ENCODE assay signal across 25 cellular contexts in the genomic region with DNA sequence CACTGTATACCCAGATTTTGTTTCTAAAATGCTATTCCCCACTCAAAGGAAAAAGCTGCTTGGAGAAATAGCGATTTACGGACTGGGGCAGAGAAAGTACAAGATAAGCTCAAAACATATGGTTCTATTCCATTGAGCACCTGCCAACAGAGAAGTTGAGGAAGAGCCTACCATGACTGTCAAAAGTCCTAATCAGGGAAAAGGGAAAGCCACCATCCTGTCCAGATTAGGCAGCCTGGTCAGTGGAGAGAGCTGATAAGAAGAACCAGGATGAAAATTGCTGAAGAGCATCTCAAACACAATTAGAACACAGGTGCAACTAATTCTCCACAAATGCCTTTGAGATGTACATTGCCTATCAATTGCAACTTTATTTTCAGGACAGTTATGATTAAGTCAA.
A peak's percentile ranks its signal among the peaks of the same experiment; 100 is the strongest.
DNase-seq lines count a peak whose midpoint lies in the region; ATAC-seq, FAIRE-seq and TF ChIP-seq lines count a peak whose summit lies in the region.
"Had no signal": no experiment of that assay in that cellular context is flagged by ENCODE, and none has a peak within 500 bp of the region (broad histone marks: within the 10 kb centered on the region; RNA-seq: fewer than 3 reads in every experiment).

No MANE protein-coding gene starts in this region.

- H3K4me1 Mint-ChIP-seq in MCF 10A (ENCODE audit: insufficient read depth, unreplicated experiment) (peaks cover 40% of the 10 kb centered on the region), glutamatergic neuron (ENCODE audit: low read depth, unreplicated experiment) (peaks cover 4% of the 10 kb centered on the region)

- 5% methylated on average over 2 of the region's 2 CpGs for WGBS in K562 (ENCODE audit: insufficient coverage, low coverage, missing lambda C conversion rate)

- peak; percentile 15 for FAIRE-seq in K562 (lab: Jason Lieb, UNC)

- H3K9me3 ChIP-seq in breast epithelium: no peaks in the 10 kb centered on the region
- no peaks in the 10 kb centered on the region for H3K9me3 ChIP-seq in K562 (replicated peaks; ENCODE audit: control insufficient read depth, insufficient read depth, low read depth, low read length)
- H3K9me3 ChIP-seq in muscle layer of colon (ENCODE audit: low read length): no peaks in the 10 kb centered on the region
- no peaks in the 10 kb centered on the region for H3K9me3 ChIP-seq in vagina
- H3K9me3 ChIP-seq: tibial nerve had no signal

- H3K27me3 Mint-ChIP-seq in MCF 10A (ENCODE audit: insufficient read depth, unreplicated experiment) (no peaks in the 10 kb centered on the region), glutamatergic neuron (ENCODE audit: unreplicated experiment) (no peaks in the 10 kb centered on the region)
- H3K27me3 Mint-ChIP-seq: activated naive CD4-positive, alpha-beta T cell treated with anti-CD3 and anti-CD28 coated beads, Interleukin-2, amount 10 ng/mL, durations not matched to agents 7 days and 5 days had no signal

- intact Hi-C loops in MCF 10A (cut with micrococcal nuclease): loop anchor here (5.0 kb wide), 2 partner anchors 119 to 304 kb away; a partner anchor contains a TSS
- intact Hi-C loops in breast epithelium (cut with DNase I; ENCODE audit: low total_unique reads): no loop called here
- intact Hi-C loops in K562 (cut with micrococcal nuclease): loop anchor here (5.0 to 10.0 kb wide), 2 partner anchors 297 to 439 kb away; no protein-coding TSS in a partner anchor
- intact Hi-C loops in vagina (cut with DNase I): no loop called here

- H3K4me2 ChIP-seq in K562 (ENCODE audit: insufficient read depth, low read length): no peak overlapping the region
- H3K4me2 ChIP-seq: KMS-11 had no signal

- H2AFZ ChIP-seq in K562 (ENCODE audit: low read depth, low read length): no peak overlapping the region
- H2AFZ ChIP-seq: parathyroid adenoma had no signal

- ATAC-seq in K562: no peak
- ATAC-seq: activated CD4-positive, CD25-positive, alpha-beta regulatory T cell treated with anti-CD3 and anti-CD28 coated beads, Interleukin-2, amount 50 U/mL, for 24 hours; activated CD8-positive, alpha-beta T cell treated with anti-CD3 and anti-CD28 coated beads, Interleukin-2, amount 10 ng/mL, durations not matched to agents 7 days and 5 days; naive thymus-derived CD8-positive, alpha-beta T cell; stimulated activated naive B cell treated with anti-CD40 and anti-IgM and Interleukin-4, amounts not matched to agents 10 μg/mL and 1 μg/mL and 100 μg/mL, for 72 hours had no signal

- H3K9ac ChIP-seq in K562 (ENCODE audit: insufficient read depth in 1 of 2, low read depth in 2 of 2, low read length in 2 of 2) (no peak overlapping the region), muscle layer of colon (ENCODE audit: low read length) (no peak overlapping the region)
- H3K9ac ChIP-seq: KMS-11, parathyroid adenoma had no signal

- no peak for TF ChIP-seq EP300 in K562 (IDR thresholded peaks at IDR 0.05; ENCODE audit: low read length)

- H3K9me1 ChIP-seq in K562 (ENCODE audit: control insufficient read depth, insufficient read depth, low read length): no peaks in the 10 kb centered on the region

- no peaks in the 10 kb centered on the region for H3K9me3 Mint-ChIP-seq in MCF 10A (ENCODE audit: unreplicated experiment)
- no peaks in the 10 kb centered on the region for H3K9me3 Mint-ChIP-seq in glutamatergic neuron (ENCODE audit: unreplicated experiment)
- H3K9me3 Mint-ChIP-seq: activated naive CD4-positive, alpha-beta T cell treated with anti-CD3 and anti-CD28 coated beads, Interleukin-2, amount 10 ng/mL, durations not matched to agents 7 days and 5 days; naive thymus-derived CD8-positive, alpha-beta T cell; stimulated activated naive B cell treated with anti-CD40 and anti-IgM and Interleukin-4, amounts not matched to agents 10 μg/mL and 1 μg/mL and 100 μg/mL, for 72 hours had no signal

- no peaks in the 10 kb centered on the region for H3K36me3 ChIP-seq in breast epithelium
- H3K36me3 ChIP-seq in K562 (ENCODE audit: control insufficient read depth, insufficient read depth, low read length): no peaks in the 10 kb centered on the region
- peaks cover 58% of the 10 kb centered on the region for H3K36me3 ChIP-seq in muscle layer of colon (ENCODE audit: insufficient read depth, low read length)
- H3K36me3 ChIP-seq in vagina: peaks cover 0 to 51% of the 10 kb centered on the region in 2 donors

- H3K4me1 ChIP-seq in breast epithelium (no peaks in the 10 kb centered on the region), K562 (replicated peaks in 1 of 2; ENCODE audit: control insufficient read depth in 2 of 2, insufficient read depth in 2 of 2, low read length in 2 of 2) (no peaks in the 10 kb centered on the region), muscle layer of colon (ENCODE audit: insufficient read depth, low read length) (peaks cover 21% of the 10 kb centered on the region), vagina (peaks cover 27% of the 10 kb centered on the region)
- H3K4me1 ChIP-seq: parathyroid adenoma had no signal

- H3K4me3 ChIP-seq in breast epithelium (no peak overlapping the region), K562 (no peak overlapping the region), muscle layer of colon (ENCODE audit: low read depth in 1 of 2, low read length in 2 of 2) (no peak overlapping the region), vagina (no peak overlapping the region)
- H3K4me3 ChIP-seq: tibial nerve had no signal

- no peak for TF ChIP-seq POLR2A in breast epithelium (IDR thresholded peaks at IDR 0.05)
- no peak for TF ChIP-seq POLR2A in K562 (conservative IDR thresholded peaks at IDR 0.05)
- TF ChIP-seq POLR2A in vagina (IDR thresholded peaks at IDR 0.05): no peak

- H3K27me3 ChIP-seq in breast epithelium: no peaks in the 10 kb centered on the region
- peaks cover 0 to 8% of the 10 kb centered on the region in 2 experiments; a peak in 1 of 5 replicates for H3K27me3 ChIP-seq in K562 (ENCODE audit: control insufficient read depth in 2 of 2, insufficient read depth in 2 of 2, low read length in 2 of 2)
- no peaks in the 10 kb centered on the region for H3K27me3 ChIP-seq in muscle layer of colon (ENCODE audit: control insufficient read depth in 1 of 2, insufficient read depth in 2 of 2, low read length in 2 of 2)
- H3K27me3 ChIP-seq in vagina: no peaks in the 10 kb centered on the region
- H3K27me3 ChIP-seq: tibial nerve had no signal

- H3K4me3 Mint-ChIP-seq in MCF 10A (ENCODE audit: unreplicated experiment): no peak overlapping the region
- no peak overlapping the region for H3K4me3 Mint-ChIP-seq in glutamatergic neuron (ENCODE audit: unreplicated experiment)
- H3K4me3 Mint-ChIP-seq: activated CD8-positive, alpha-beta T cell treated with anti-CD3 and anti-CD28 coated beads, Interleukin-2, amount 10 ng/mL, durations not matched to agents 7 days and 5 days; activated naive CD4-positive, alpha-beta T cell treated with anti-CD3 and anti-CD28 coated beads, Interleukin-2, amount 10 ng/mL, durations not matched to agents 7 days and 5 days; naive thymus-derived CD8-positive, alpha-beta T cell; stimulated activated naive B cell treated with anti-CD40 and anti-IgM and Interleukin-4, amounts not matched to agents 10 μg/mL and 1 μg/mL and 100 μg/mL, for 72 hours had no signal

- CTCF ChIA-PET in MCF 10A (lab: Yijun Ruan, JAX) (interaction anchor here (1.5 to 18.1 kb wide), 10 partner anchors 10 to 325 kb away, joined by 3 to 498 read pairs (median 38); a partner anchor contains a TSS), K562 (lab: Yijun Ruan, JAX; ENCODE audit: low intra/inter-chr PET ratio) (interaction anchor here (3.2 to 4.7 kb wide), 2 partner anchors 104 to 133 kb away, joined by 25 to 50 read pairs; a partner anchor contains a TSS)

- H3K27ac Mint-ChIP-seq in MCF 10A (ENCODE audit: low read depth, unreplicated experiment) (peak overlapping the region; percentile 87), glutamatergic neuron (ENCODE audit: unreplicated experiment) (no peak overlapping the region)
- H3K27ac Mint-ChIP-seq: activated CD8-positive, alpha-beta T cell treated with anti-CD3 and anti-CD28 coated beads, Interleukin-2, amount 10 ng/mL, durations not matched to agents 7 days and 5 days; activated naive CD4-positive, alpha-beta T cell treated with anti-CD3 and anti-CD28 coated beads, Interleukin-2, amount 10 ng/mL, durations not matched to agents 7 days and 5 days; naive thymus-derived CD8-positive, alpha-beta T cell; stimulated activated naive B cell treated with anti-CD40 and anti-IgM and Interleukin-4, amounts not matched to agents 10 μg/mL and 1 μg/mL and 100 μg/mL, for 72 hours had no signal

- TF ChIP-seq RAD21 in K562 (CRISPR knock-in tag; conservative IDR thresholded peaks at IDR 0.05 in 1 of 2, IDR thresholded peaks at IDR 0.05 in 1 of 2): no peak

- in situ Hi-C loops in K562 (cut with MboI): no loop called here

- DNase-seq in MCF 10A (ENCODE audit: unreplicated experiment) (no peak), breast epithelium (ENCODE audit: low spot score in 2 of 2) (no peak), K562 (ENCODE audit: extremely low read depth in 1 of 4, low spot score in 3 of 4) (peak in 1 of 4 experiments; percentile 5), vagina (ENCODE audit: extremely low spot score in 2 of 2) (no peak), NCI-H1694 (lab: John Stamatoyannopoulos, UW) (no peak), LoVo (ENCODE audit: low spot score) (no peak), glutamatergic neuron (no peak)
- DNase-seq: activated CD8-positive, alpha-beta T cell treated with anti-CD3 and anti-CD28 coated beads, Interleukin-2, amount 10 ng/mL, durations not matched to agents 7 days and 5 days; activated naive CD4-positive, alpha-beta T cell treated with anti-CD3 and anti-CD28 coated beads, Interleukin-2, amount 10 ng/mL, durations not matched to agents 7 days and 5 days; activated T-cell treated with anti-CD3 and anti-CD28 coated beads, Interleukin-2, amount 50 U/mL, for 1 hour; aorta; C1 segment of cervical spinal cord; effector memory CD4-positive, alpha-beta T cell; mesendoderm; naive thymus-derived CD8-positive, alpha-beta T cell; NCI-H187 treated with DMSO at 0.1 percent for 48 hours; NCI-H748 treated with DMSO at 0.1 percent for 48 hours; SHP77; stimulated activated CD4-positive, alpha-beta T cell treated with anti-CD3 and anti-CD28 coated beads, Interleukin-2, amount 100 ng/mL, for 24 hours; stimulated activated naive B cell treated with anti-CD40 and anti-IgM and Interleukin-4, amounts not matched to agents 10 μg/mL and 1 μg/mL and 100 μg/mL, for 72 hours had no signal

- H4K20me1 ChIP-seq in K562 (replicated peaks; ENCODE audit: control insufficient read depth, insufficient read depth, low read length): no peaks in the 10 kb centered on the region

- POLR2A ChIA-PET in MCF 10A (lab: Yijun Ruan, JAX) (interaction anchor here (1.5 to 14.8 kb wide), 10 partner anchors 59 to 117 kb away, joined by 3 to 371 read pairs (median 22); a partner anchor contains a TSS), K562 (lab: Yijun Ruan, JAX) (no interaction called here)

- H3K36me3 Mint-ChIP-seq in MCF 10A (ENCODE audit: insufficient read depth, unreplicated experiment): peaks cover 57% of the 10 kb centered on the region
- no peaks in the 10 kb centered on the region for H3K36me3 Mint-ChIP-seq in glutamatergic neuron (ENCODE audit: unreplicated experiment)
- H3K36me3 Mint-ChIP-seq: activated naive CD4-positive, alpha-beta T cell treated with anti-CD3 and anti-CD28 coated beads, Interleukin-2, amount 10 ng/mL, durations not matched to agents 7 days and 5 days; naive thymus-derived CD8-positive, alpha-beta T cell; stimulated activated naive B cell treated with anti-CD40 and anti-IgM and Interleukin-4, amounts not matched to agents 10 μg/mL and 1 μg/mL and 100 μg/mL, for 72 hours had no signal

- BruUV-seq in MCF 10A (replicated peaks; lab: Mats Ljungman, UMichigan) (no TSS peak), K562 (replicated peaks; lab: Mats Ljungman, UMichigan) (no TSS peak)

- H3K27ac ChIP-seq in breast epithelium (peak overlapping the region in 1 of 2 donors; percentile 21), K562 (ENCODE audit: extremely low read depth, low read depth, low read length) (no peak overlapping the region), muscle layer of colon (ENCODE audit: low read depth, low read length) (peak overlapping the region; percentile 43), vagina (peak overlapping the region; percentile 64)
- H3K27ac ChIP-seq: KMS-11, parathyroid adenoma had no signal

- no peak for TF ChIP-seq CTCF in MCF 10A (IDR thresholded peaks at IDR 0.05; ENCODE audit: unreplicated experiment)
- TF ChIP-seq CTCF in breast epithelium (IDR thresholded peaks at IDR 0.05): no peak
- no peak for TF ChIP-seq CTCF in K562 (IDR thresholded peaks at IDR 0.05 in 2 of 3, conservative IDR thresholded peaks at IDR 0.05 in 1 of 3; ENCODE audit: insufficient read depth in 2 of 3, low read depth in 1 of 3, low read length in 3 of 3)
- TF ChIP-seq CTCF in vagina (IDR thresholded peaks at IDR 0.05): no peak
- no peak for TF ChIP-seq CTCF in glutamatergic neuron (IDR thresholded peaks at IDR 0.05; ENCODE audit: partially characterized antibody, unreplicated experiment)

- H3K79me2 ChIP-seq in K562 (ENCODE audit: control insufficient read depth, insufficient read depth, low read length): no peaks in the 10 kb centered on the region
- H3K79me2 ChIP-seq: parathyroid adenoma had no signal

Comparison
In these comparisons a context has a peak if more than half of its experiments do, and no peak if none do; other contexts are left out.
1. intact Hi-C loops: an anchor here in MCF 10A (5.0 kb wide) and K562 (5.0 to 10.0 kb wide); none called in breast epithelium and vagina.